18 cellular contexts compared by ENCODE assay signal in genomic region chr17:38562215-38562569, GRCh38.
"Had no signal": no experiment of that assay in that cellular context is flagged by ENCODE, and none has a peak within 500 bp of the region (broad histone marks: within the 10 kb centered on the region; RNA-seq: fewer than 3 reads in every experiment).

No MANE protein-coding gene starts in this region.

- DNase-seq: activated CD8-positive, alpha-beta memory T cell treated with anti-CD3 and anti-CD28 coated beads, Interleukin-2, amount 50 U/mL, for 4 hours; activated gamma-delta T cell; activated T-cell treated with anti-CD3 and anti-CD28 coated beads, Interleukin-2, amount 50 U/mL, for 48 hours; amniotic stem cell; body of pancreas; central memory CD4-positive, alpha-beta T cell; colonic mucosa; kidney; left lung; mucosa of descending colon; natural killer cell; nucleus accumbens; small intestine; thyroid gland had no signal

- H3K27ac Mint-ChIP-seq: memory B cell, natural killer cell had no signal

- H3K9me3 ChIP-seq: body of pancreas, colonic mucosa, esophagus muscularis mucosa, left lung, mucosa of descending colon, right atrium auricular region, thyroid gland had no signal

- ATAC-seq: body of pancreas, left lung, mucosa of descending colon, natural killer cell had no signal

- H3K4me3 ChIP-seq: body of pancreas, colonic mucosa, esophagus muscularis mucosa, hepatocyte, left lung, mucosa of descending colon, right atrium auricular region, thyroid gland had no signal

- H2AFZ ChIP-seq: hepatocyte had no signal

- H3K36me3 Mint-ChIP-seq: memory B cell, natural killer cell had no signal

- H3K79me2 ChIP-seq: hepatocyte had no signal

- H3K4me3 Mint-ChIP-seq: memory B cell had no signal

- H3K27ac ChIP-seq: body of pancreas, colonic mucosa, esophagus muscularis mucosa, hepatocyte, left lung, right atrium auricular region, thyroid gland had no signal

- H3K9me3 Mint-ChIP-seq: memory B cell, natural killer cell had no signal

- H3K4me2 ChIP-seq: hepatocyte had no signal

- H3K36me3 ChIP-seq: colonic mucosa, esophagus muscularis mucosa, left lung, right atrium auricular region, thyroid gland had no signal
